ENCODE assay signal across 8 cellular contexts in the genomic region with DNA sequence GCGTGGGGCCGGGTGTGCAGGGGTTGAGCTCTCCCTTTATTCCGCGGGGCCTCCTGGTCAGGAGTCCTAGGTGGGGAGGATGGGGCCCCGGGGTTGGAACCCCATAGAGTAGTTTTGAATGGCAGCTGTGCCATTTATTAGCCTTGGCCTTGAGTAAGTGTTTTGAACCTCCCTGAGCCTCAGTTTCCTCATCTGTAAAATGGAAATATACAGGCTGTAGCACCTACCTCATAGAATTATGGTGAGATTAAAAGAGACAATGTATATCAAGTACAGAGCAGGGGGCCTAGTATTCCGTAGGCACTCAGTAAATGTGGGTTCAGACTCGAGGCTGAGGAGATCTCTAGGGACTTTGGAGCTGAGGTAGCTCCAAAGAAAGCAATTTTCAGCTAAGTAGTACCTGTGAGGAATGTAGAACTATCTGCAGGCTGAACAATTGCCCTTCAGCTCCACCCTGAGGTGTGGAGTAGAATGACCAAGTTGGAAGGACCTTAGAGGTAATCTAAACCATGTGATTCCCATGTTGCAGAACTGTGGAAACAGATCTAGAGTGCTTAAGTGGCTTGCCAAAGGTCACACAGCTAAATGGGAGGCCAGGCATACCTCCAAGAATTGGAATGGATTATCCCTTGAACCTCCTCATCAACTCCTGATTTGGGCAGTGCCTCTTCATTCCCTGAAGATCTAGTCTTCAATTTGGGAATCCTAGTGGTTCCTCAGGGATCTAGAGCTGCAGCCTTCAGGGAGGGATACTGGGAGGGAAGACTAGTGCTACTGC. TPM values are rescaled to one million over a fixed set of nuclear protein-coding genes. Genes with fewer than 3 reads are reported as not detected.
A peak's percentile ranks its signal among the peaks of the same experiment; 100 is the strongest.
DNase-seq lines count a peak whose midpoint lies in the region; ATAC-seq and TF ChIP-seq lines count a peak whose summit lies in the region.

No MANE protein-coding gene starts in this region.

- intact Hi-C loops in Caco-2 (cut with micrococcal nuclease; ENCODE audit: unreplicated experiment) (loop anchor here (1.0 to 5.0 kb wide), 7 partner anchors 12 to 263 kb away; a partner anchor contains a TSS), Right ventricle myocardium superior (cut with DNase I) (no loop called here), posterior vena cava (cut with DNase I) (no loop called here)

- peak overlapping the region; percentile 89 for H3K4me3 Mint-ChIP-seq in Caco-2 (ENCODE audit: unreplicated experiment)

- no peaks in the 10 kb centered on the region for H3K27me3 Mint-ChIP-seq in Caco-2 (ENCODE audit: insufficient read depth, unreplicated experiment)

- CTCF ChIA-PET in Caco-2 (lab: Charles Lee) = interaction anchor here (0.6 to 2.8 kb wide), 16 partner anchors 11 to 430 kb away, joined by 3 to 39 read pairs (median 4); a partner anchor contains a TSS

- H3K27me3 ChIP-seq in Caco-2 (replicated peaks; ENCODE audit: control insufficient read depth, insufficient read depth, low read length) = no peaks in the 10 kb centered on the region

- H3K36me3 ChIP-seq in Caco-2 (ENCODE audit: control insufficient read depth, insufficient read depth, low read length) = no peaks in the 10 kb centered on the region; the same call in 1 of the 2 replicates

- TSS peak; percentile 79 for BruUV-seq in Caco-2 (replicated peaks; lab: Mats Ljungman, UMichigan)

- H3K4me1 Mint-ChIP-seq in Caco-2 (ENCODE audit: low read depth, unreplicated experiment) = peaks cover 10% of the 10 kb centered on the region

- DNase-seq in Caco-2 = peak; percentile 81 to 84
- DNase-seq in GM19240 (ENCODE audit: insufficient read length, low spot score) = peak; percentile 52
- peak; percentile 64 for DNase-seq in NCI-H82 (lab: John Stamatoyannopoulos, UW)
- peak; percentile 25 for DNase-seq in activated effector memory CD4-positive, alpha-beta T cell treated with Interleukin-2 at 50 U/mL for 16 hours
- no peak for DNase-seq in Right ventricle myocardium superior
- peak; percentile 6 for DNase-seq in posterior vena cava (ENCODE audit: low spot score)
- DNase-seq in epidermal melanocyte (ENCODE audit: insufficient read length, low spot score) = no peak

- H3K4me1 ChIP-seq in Caco-2 = peaks cover 12% of the 10 kb centered on the region

- H3K36me3 Mint-ChIP-seq in Caco-2 (ENCODE audit: insufficient read depth, unreplicated experiment) = peaks cover 11% of the 10 kb centered on the region

- H3K27ac Mint-ChIP-seq in Caco-2 (ENCODE audit: unreplicated experiment) = peak overlapping the region; percentile 93

- POLR2A ChIA-PET in Caco-2 (lab: Charles Lee) = interaction anchor here (0.6 to 2.6 kb wide), 6 partner anchors 11 to 46 kb away, joined by 3 to 25 read pairs (median 4); a partner anchor contains a TSS

- H3K9me3 Mint-ChIP-seq in Caco-2 (ENCODE audit: unreplicated experiment) = no peaks in the 10 kb centered on the region

- H3K4me3 ChIP-seq in Caco-2 (ENCODE audit: low read depth, low read length) = peak overlapping the region; percentile 89

- no peaks in the 10 kb centered on the region for H3K9me3 ChIP-seq in Caco-2

- peak; percentile 55 to 79 for TF ChIP-seq CTCF in Caco-2 (IDR thresholded peaks at IDR 0.05; ENCODE audit: insufficient read depth in 1 of 2, low read depth in 1 of 2, low read length in 1 of 2, severe bottlenecking in 1 of 2, unreplicated experiment in 1 of 2)

- peak; percentile 72 for ATAC-seq in HG03432 (IDR thresholded peaks at IDR 0.05; ENCODE audit: unreplicated experiment)
- ATAC-seq in Right ventricle myocardium superior (ENCODE audit: poor library complexity) = peak; percentile 66

RNA-seq across cellular contexts. Expression of a gene that starts 0.7 kb away (rescaled TPM):
- total RNA-seq in Caco-2 (2022) (53.6 and 57.9 TPM in 2 replicates), Right ventricle myocardium superior (26.8 TPM), posterior vena cava (1 to 10 TPM; 5.4 to 9.2 TPM)

RNA-seq across cellular contexts. Expression of a gene that starts 11.7 kb away (rescaled TPM):
- 146 and 150 TPM in 2 replicates for total RNA-seq in Caco-2 (2022)
- total RNA-seq in Right ventricle myocardium superior = 43.2 TPM
- 10 to 100 TPM; 51.6 to 53.8 TPM for total RNA-seq in posterior vena cava

RNA-seq across cellular contexts. Expression of a gene that starts 31.7 kb away (rescaled TPM):
- total RNA-seq in Caco-2 (2022) = 36.9 and 40.5 TPM in 2 replicates
- 22.3 TPM for total RNA-seq in Right ventricle myocardium superior
- 10 to 100 TPM; 52.0 to 55.0 TPM for total RNA-seq in posterior vena cava

RNA-seq across cellular contexts. Expression of a gene that starts 46.4 kb away (rescaled TPM):
- total RNA-seq in Caco-2 (2022) (54.2 and 55.1 TPM in 2 replicates), Right ventricle myocardium superior (27.5 TPM), posterior vena cava (10 to 100 TPM; 66.9 to 81.7 TPM)

Comparison
In these comparisons a context has a peak if more than half of its experiments do, and no peak if none do; other contexts are left out.
1. DNase-seq: peak in Caco-2 (2 of 2), GM19240 (single experiment), NCI-H82 (single experiment), activated effector memory CD4-positive, alpha-beta T cell treated with Interleukin-2 at 50 U/mL for 16 hours (single experiment) and posterior vena cava (single experiment); none in Right ventricle myocardium superior (single experiment) and epidermal melanocyte (single experiment).